ENCODE assay signal across 8 cellular contexts in the genomic region with DNA sequence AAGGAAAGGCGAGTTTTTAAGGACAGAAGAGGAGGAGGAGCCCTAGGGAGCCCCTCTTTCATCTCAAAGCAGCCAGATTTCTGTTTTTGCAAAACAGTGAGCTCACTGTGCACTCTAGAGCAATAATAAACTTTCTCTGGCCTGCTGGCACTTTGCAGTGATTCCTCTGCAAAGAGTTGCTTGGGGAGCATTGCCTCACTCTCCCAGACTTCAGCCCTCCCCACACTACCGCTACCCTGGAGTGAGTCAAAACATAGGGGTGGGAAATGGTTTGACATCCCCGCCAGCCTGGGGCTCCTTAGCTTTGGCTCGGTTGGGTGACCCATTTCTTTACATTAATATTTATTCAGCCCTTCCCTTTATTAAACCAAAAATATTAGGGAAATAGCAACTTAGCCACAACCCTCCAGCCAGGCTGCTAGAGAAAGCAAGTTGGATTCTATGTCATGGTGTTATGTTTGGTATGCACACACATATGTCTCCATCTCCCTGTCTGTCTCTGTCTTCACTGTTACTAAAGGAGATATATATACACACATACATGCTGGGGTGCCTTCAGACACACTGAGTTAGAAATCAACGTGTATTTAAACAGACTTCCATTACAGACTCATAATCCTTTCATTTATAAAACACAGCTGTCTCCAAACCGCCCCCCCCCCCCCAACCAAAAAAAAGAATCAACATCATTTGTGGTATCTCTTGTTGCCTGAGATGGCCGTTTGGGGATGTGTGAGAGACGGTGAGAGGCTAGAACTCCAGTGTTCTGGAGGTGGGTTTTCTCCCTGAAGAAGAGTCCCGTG. TPM values are rescaled to one million over a fixed set of nuclear protein-coding genes. Genes with fewer than 3 reads are reported as not detected.
DNase-seq lines count a peak whose midpoint lies in the region; ATAC-seq, FAIRE-seq and TF ChIP-seq lines count a peak whose summit lies in the region.

No MANE protein-coding gene starts in this region.

- H3K27me3 Mint-ChIP-seq in brain: peaks cover 6% of the 10 kb centered on the region

- 36% methylated on average over 9 of the region's 9 CpGs for whole genome bisulfite sequencing in A549 (ENCODE audit: missing lambda C conversion rate)

- H3K36me3 ChIP-seq in lower lobe of right lung: no peaks in the 10 kb centered on the region

- peaks cover 58% of the 10 kb centered on the region for H3K4me1 ChIP-seq in A549
- peaks cover 73% of the 10 kb centered on the region for H3K4me1 ChIP-seq in lower lobe of right lung

- no peaks in the 10 kb centered on the region for H3K27me3 ChIP-seq in lower lobe of right lung (ENCODE audit: low read depth)

- intact Hi-C loops in lower lobe of right lung (cut with DNase I): no loop called here

- peak overlapping the region; percentile 87 for H3K4me2 ChIP-seq in A549

- peak overlapping the region; percentile 96 to 99 (median 98) for H3K27ac Mint-ChIP-seq in brain

- DNase-seq in A549 (ENCODE audit: low read depth in 1 of 2, low spot score in 1 of 2) (no peak), lower lobe of right lung (no peak), ureter (ENCODE audit: low spot score) (peak; percentile 59), NCI-H526 (lab: John Stamatoyannopoulos, UW) (no peak), NOMO-1 treated with DMSO at 0.1 percent for 48 hours (lab: John Stamatoyannopoulos, UW; ENCODE audit: unreplicated experiment) (no peak)
- DNase-seq in Jurkat, Clone E6-1 (ENCODE audit: low read depth, low spot score): no peak

- H3K27ac ChIP-seq in A549 (peak overlapping the region; percentile 95 to 99), lower lobe of right lung (peak overlapping the region; percentile 100)

- CTCF ChIA-PET in A549 (lab: Yijun Ruan, JAX): interaction anchor here (0.9 to 28.2 kb wide), 7 partner anchors 15 to 157 kb away, joined by 3 to 481 read pairs (median 10); no protein-coding TSS in a partner anchor

- ATAC-seq in A549 (no peak), lower lobe of right lung (no peak), GM18505 (IDR thresholded peaks at IDR 0.05; ENCODE audit: unreplicated experiment) (no peak)

- H3K9me3 ChIP-seq in A549: no peaks in the 10 kb centered on the region
- no peaks in the 10 kb centered on the region for H3K9me3 ChIP-seq in lower lobe of right lung

- POLR2A ChIA-PET in A549 (lab: Yijun Ruan, JAX): interaction anchor here (0.8 to 3.0 kb wide), 9 partner anchors 9 to 156 kb away, joined by 3 to 26 read pairs (median 7); no protein-coding TSS in a partner anchor

- no peak for TF ChIP-seq EP300 in A549 (IDR thresholded peaks at IDR 0.05)

- H3K4me3 ChIP-seq in A549 (no peak overlapping the region), lower lobe of right lung (no peak overlapping the region)
- H3K4me3 ChIP-seq in Jurkat, Clone E6-1 (ENCODE audit: low read length): peak overlapping the region; percentile 79

- no peak for TF ChIP-seq POLR2A in A549 (IDR thresholded peaks at IDR 0.05; ENCODE audit: low read length)
- no peak for TF ChIP-seq POLR2A in GM18505 (IDR thresholded peaks at IDR 0.05; ENCODE audit: borderline replicate concordance, extremely low read depth, insufficient read depth, insufficient read length)

- peaks cover 84% of the 10 kb centered on the region for H3K4me1 Mint-ChIP-seq in brain

- H3K4me3 Mint-ChIP-seq in brain: peak overlapping the region; percentile 80 to 87 (median 83)

- peaks cover 0 to 5% (median 0%) of the 10 kb centered on the region in 5 experiments for H3K9me3 Mint-ChIP-seq in brain

- H3K36me3 Mint-ChIP-seq in brain: no peaks in the 10 kb centered on the region

- TF ChIP-seq RAD21 in A549 (conservative IDR thresholded peaks at IDR 0.05 in 1 of 2, IDR thresholded peaks at IDR 0.05 in 1 of 2): no peak

- TF ChIP-seq CTCF in A549 (IDR thresholded peaks at IDR 0.05): no peak
- no peak for TF ChIP-seq CTCF in brain (conservative IDR thresholded peaks at IDR 0.05)
- TF ChIP-seq CTCF in lower lobe of right lung (IDR thresholded peaks at IDR 0.05): no peak

- no peak for FAIRE-seq in A549 (lab: Jason Lieb, UNC)

TF ChIP-seq in A549, 52 proteins besides CTCF, POLR2A, EP300 and RAD21:
- TF ChIP-seq CHD4 (IDR thresholded peaks at IDR 0.05; ENCODE audit: borderline replicate concordance) (no peak), ZC3H11A (IDR thresholded peaks at IDR 0.05) (no peak), HOXB13 (CRISPR knock-in tag; IDR thresholded peaks at IDR 0.05; ENCODE audit: low read depth) (no peak), HDAC2 (IDR thresholded peaks at IDR 0.05) (no peak), HOXA7 (CRISPR knock-in tag; IDR thresholded peaks at IDR 0.05) (no peak)

RNA-seq across cellular contexts. Expression of gene IRF2BPL, which starts 3.4 kb away (rescaled TPM):
- polyA plus RNA-seq in A549 (2011; rRNA removed): 12.5 and 18.1 TPM in 2 replicates
- polyA plus RNA-seq in A549 (2012; cell fraction: cytosol; rRNA removed): 15.1 and 25.7 TPM in 2 replicates
- 25.5 and 31.5 TPM in 2 replicates for polyA plus RNA-seq in A549 (2012; cell fraction: nucleus; rRNA removed)
- 20.1 to 31.0 TPM (median 28.3 TPM) in 3 replicates for polyA plus RNA-seq in A549 (2017; fragmentation: RNase III; extraction: RNeasy Plus Mini Kit Qiagen cat#74134 plus additional on column Dnase treatment)
- 11.5 and 15.0 TPM in 2 replicates for polyA minus RNA-seq in A549 (2011; rRNA and poly(A)+ RNA removed)
- polyA plus RNA-seq in Jurkat, Clone E6-1 (2012; ENCODE audit: insufficient read depth, insufficient read length): 16.3 TPM
- 49.8 TPM for polyA plus RNA-seq in brain (ENCODE audit: insufficient read depth, low read depth, low replicate concordance)
- 44.3 TPM for total RNA-seq in lower lobe of right lung
- 77.2 TPM for total RNA-seq in ureter
